ENCODE assay signal across 8 cellular contexts in genomic region chr10:929965-930364, GRCh38. TPM values are rescaled to one million over a fixed set of nuclear protein-coding genes. Genes with fewer than 3 reads are reported as not detected.
DNase-seq lines count a peak whose midpoint lies in the region; ATAC-seq, FAIRE-seq and TF ChIP-seq lines count a peak whose summit lies in the region.

No MANE protein-coding gene starts in this region.

- peaks cover 60% of the 10 kb centered on the region for H3K79me2 ChIP-seq in keratinocyte (ENCODE audit: control insufficient read depth, insufficient read depth, low read length)

- H3K27ac Mint-ChIP-seq in activated CD8-positive, alpha-beta T cell treated with anti-CD3 and anti-CD28 coated beads for 36 hours, result peak overlapping the region; percentile 93

- H3K4me3 Mint-ChIP-seq in activated CD8-positive, alpha-beta T cell treated with anti-CD3 and anti-CD28 coated beads for 36 hours, result peak overlapping the region; percentile 91

- H3K9me3 ChIP-seq in keratinocyte (ENCODE audit: control insufficient read depth, low read depth, low read length) (no peaks in the 10 kb centered on the region), thyroid gland (no peaks in the 10 kb centered on the region)

- no peak for TF ChIP-seq CTCF in GM12864 (IDR thresholded peaks at IDR 0.05; ENCODE audit: low read depth, low read length, missing control alignments)
- TF ChIP-seq CTCF in activated CD8-positive, alpha-beta T cell treated with anti-CD3 and anti-CD28 coated beads for 36 hours (IDR thresholded peaks at IDR 0.05), result no peak
- TF ChIP-seq CTCF in keratinocyte (optimal IDR thresholded peaks at IDR 0.05 in 1 of 3, IDR thresholded peaks at IDR 0.05 in 1 of 3, conservative IDR thresholded peaks at IDR 0.05 in 1 of 3; ENCODE audit: extremely low read depth in 1 of 3, insufficient read depth in 2 of 3, low read length in 3 of 3), result no peak
- TF ChIP-seq CTCF in thyroid gland (IDR thresholded peaks at IDR 0.05), result no peak

- H2AFZ ChIP-seq in keratinocyte (ENCODE audit: control insufficient read depth, low read length), result no peak overlapping the region

- peak overlapping the region; percentile 77 for H3K4me3 ChIP-seq in GM12864 (ENCODE audit: low read depth, low read length)
- peak overlapping the region; percentile 77 to 84 (median 84) for H3K4me3 ChIP-seq in keratinocyte (ENCODE audit: control insufficient read depth in 2 of 3, extremely low read depth in 1 of 3, insufficient read depth in 2 of 3, low read depth in 1 of 3, low read length in 3 of 3)
- H3K4me3 ChIP-seq in thyroid gland (replicated peaks in 1 of 3), result peak overlapping the region in 2 of 3 donors; percentile 57 to 84

- ATAC-seq in HG02885 (IDR thresholded peaks at IDR 0.05; ENCODE audit: poor library complexity, unreplicated experiment) (peak; percentile 27), HG03520 (IDR thresholded peaks at IDR 0.05; ENCODE audit: unreplicated experiment) (no peak)
- no peak for ATAC-seq in activated CD8-positive, alpha-beta T cell treated with anti-CD3 and anti-CD28 coated beads for 36 hours

- H3K36me3 ChIP-seq in keratinocyte (ENCODE audit: control insufficient read depth in 2 of 2, extremely low read depth in 1 of 2, insufficient read depth in 2 of 2, low read length in 2 of 2) (peaks cover 2 to 8% of the 10 kb centered on the region in 2 experiments), thyroid gland (no peaks in the 10 kb centered on the region)

- peaks cover 26% of the 10 kb centered on the region for H3K36me3 Mint-ChIP-seq in activated CD8-positive, alpha-beta T cell treated with anti-CD3 and anti-CD28 coated beads for 36 hours (ENCODE audit: low read depth)

- no peak for TF ChIP-seq POLR2A in thyroid gland (IDR thresholded peaks at IDR 0.05)

- FAIRE-seq in keratinocyte (lab: Jason Lieb, UNC), result no peak

- WGBS in thyroid gland, 2 donors, result 12 to 13% methylated on average over 4 of the region's 4 CpGs

- POLR2A ChIA-PET in activated CD8-positive, alpha-beta T cell treated with anti-CD3 and anti-CD28 coated beads for 36 hours (lab: Charles Lee), result interaction anchor here (1.0 to 4.6 kb wide), 5 partner anchors 14 to 119 kb away, joined by 3 to 23 read pairs (median 5); partner anchors contain the start of genes GTPBP4 and IDI1

- H3K4me1 ChIP-seq in keratinocyte (ENCODE audit: control insufficient read depth, extremely low read depth, insufficient read depth, low read length) (peaks cover 13% of the 10 kb centered on the region), thyroid gland (peaks cover 32 to 40% of the 10 kb centered on the region in 2 donors)

- peak overlapping the region; percentile 81 for H3K9ac ChIP-seq in keratinocyte (ENCODE audit: control insufficient read depth, extremely low read depth, insufficient read depth, low read length)

- CTCF ChIA-PET in activated CD8-positive, alpha-beta T cell treated with anti-CD3 and anti-CD28 coated beads for 36 hours (lab: Charles Lee), result interaction anchor here (0.7 to 1.7 kb wide), 2 partner anchors 38 to 144 kb away, joined by 3 read pairs; no protein-coding TSS in a partner anchor

- peaks cover 5% of the 10 kb centered on the region for H3K9me1 ChIP-seq in keratinocyte (ENCODE audit: control insufficient read depth, extremely low read depth, insufficient read depth, low read length)

- H3K9me3 Mint-ChIP-seq in activated CD8-positive, alpha-beta T cell treated with anti-CD3 and anti-CD28 coated beads for 36 hours, result no peaks in the 10 kb centered on the region

- DNase-seq in GM12864 (ENCODE audit: low read depth) (peak; percentile 58), keratinocyte (ENCODE audit: low read depth, low spot score) (no peak), thyroid gland (no peak), NCI-H146 (lab: John Stamatoyannopoulos, UW) (no peak)
- DNase-seq in activated CD8-positive, alpha-beta T cell treated with anti-CD3 and anti-CD28 coated beads for 36 hours, result no peak
- no peak for DNase-seq in stimulated activated naive CD4-positive, alpha-beta T cell treated with Interleukin-2 at 50 U/mL for 16 hours (lab: John Stamatoyannopoulos, UW)

- H3K27me3 Mint-ChIP-seq in activated CD8-positive, alpha-beta T cell treated with anti-CD3 and anti-CD28 coated beads for 36 hours, result no peaks in the 10 kb centered on the region

- intact Hi-C loops in activated CD8-positive, alpha-beta T cell treated with anti-CD3 and anti-CD28 coated beads for 36 hours (cut with micrococcal nuclease), result loop anchor here (5.0 kb wide), 1 partner anchor 122 kb away; no protein-coding TSS in a partner anchor
- intact Hi-C loops in thyroid gland (cut with DNase I), result loop anchor here (5.0 to 10.0 kb wide), 3 partner anchors 57 to 235 kb away; partner anchors contain the start of gene GTPBP4

- H4K20me1 ChIP-seq in keratinocyte (ENCODE audit: control insufficient read depth, extremely low read depth, insufficient read depth, low read length), result peaks cover 44% of the 10 kb centered on the region

- H3K4me2 ChIP-seq in keratinocyte (ENCODE audit: control insufficient read depth, extremely low read depth, insufficient read depth, low read depth, low read length), result peak overlapping the region; percentile 98

- peak overlapping the region; percentile 58 for H3K27ac ChIP-seq in keratinocyte (ENCODE audit: control insufficient read depth, insufficient read depth, low read length)
- peak overlapping the region; percentile 12 to 84 (median 78) for H3K27ac ChIP-seq in thyroid gland

- dilution Hi-C loops in keratinocyte (cut with MboI; ENCODE audit: extremely low pct_ligation_motif_present, low sequenced_read_pairs), result no loop called here

- H3K27me3 ChIP-seq in keratinocyte (ENCODE audit: control insufficient read depth, extremely low read depth, insufficient read depth, low read length) (no peaks in the 10 kb centered on the region), thyroid gland (no peaks in the 10 kb centered on the region)

- peaks cover 44% of the 10 kb centered on the region for H3K4me1 Mint-ChIP-seq in activated CD8-positive, alpha-beta T cell treated with anti-CD3 and anti-CD28 coated beads for 36 hours (ENCODE audit: low read depth)

RNA-seq across cellular contexts. Expression of gene LARP4B, which starts 1.5 kb away (rescaled TPM):
- total RNA-seq in activated CD8-positive, alpha-beta T cell treated with anti-CD3 and anti-CD28 coated beads for 36 hours, result 100 to 1,000 TPM; 101 to 104 TPM
- polyA plus RNA-seq in keratinocyte, result 34.6 to 46.0 TPM (median 39.4 TPM) in 3 replicates
- polyA plus RNA-seq in keratinocyte (2011; ENCODE audit: low read depth), result 31.2 TPM
- 22.4 and 26.9 TPM in 2 replicates for polyA plus RNA-seq in keratinocyte (2011; cell fraction: cytosol; rRNA removed)
- polyA plus RNA-seq in keratinocyte (2011; cell fraction: nucleus; rRNA removed), result 64.3 and 67.1 TPM in 2 replicates
- polyA plus RNA-seq in keratinocyte (2012; ENCODE audit: low replicate concordance), result 29.2 and 34.5 TPM in 2 replicates
- polyA minus RNA-seq in keratinocyte, result 58.2 to 83.7 TPM (median 71.4 TPM) in 3 replicates
- polyA minus RNA-seq in keratinocyte (2011; cell fraction: cytosol; rRNA and poly(A)+ RNA removed), result 55.8 TPM
- 71.9 and 117 TPM in 2 replicates for polyA minus RNA-seq in keratinocyte (2011; cell fraction: nucleus; rRNA and poly(A)+ RNA removed)
- total RNA-seq in thyroid gland, result 100 to 1,000 TPM in 1 of 4 donors, 10 to 100 TPM in 3; 68.6 to 113 (median 87.4) TPM

RNA-seq across cellular contexts. Expression of gene GTPBP4, which starts 58.3 kb away (rescaled TPM):
- total RNA-seq in activated CD8-positive, alpha-beta T cell treated with anti-CD3 and anti-CD28 coated beads for 36 hours, result 100 to 1,000 TPM; 119 to 128 TPM
- 41.0 to 70.4 TPM (median 62.8 TPM) in 3 replicates for polyA plus RNA-seq in keratinocyte
- polyA plus RNA-seq in keratinocyte (2011; ENCODE audit: low read depth), result 132 TPM
- polyA plus RNA-seq in keratinocyte (2011; cell fraction: cytosol; rRNA removed), result 41.2 and 43.4 TPM in 2 replicates
- 88.6 and 121 TPM in 2 replicates for polyA plus RNA-seq in keratinocyte (2011; cell fraction: nucleus; rRNA removed)
- 54.1 and 71.1 TPM in 2 replicates for polyA plus RNA-seq in keratinocyte (2012; ENCODE audit: low replicate concordance)
- polyA minus RNA-seq in keratinocyte, result 34.9 to 50.1 TPM (median 48.9 TPM) in 3 replicates
- 12.9 TPM for polyA minus RNA-seq in keratinocyte (2011; cell fraction: cytosol; rRNA and poly(A)+ RNA removed)
- 27.1 and 40.7 TPM in 2 replicates for polyA minus RNA-seq in keratinocyte (2011; cell fraction: nucleus; rRNA and poly(A)+ RNA removed)
- 10 to 100 TPM; 12.0 to 24.6 (median 19.8) TPM for total RNA-seq in thyroid gland

Comparison
In these comparisons a context has a peak if more than half of its experiments do, and no peak if none do; other contexts are left out.
1. RNA of gene GTPBP4, which starts 58.3 kb away (total RNA-seq): 119 to 128 TPM in activated CD8-positive, alpha-beta T cell treated with anti-CD3 and anti-CD28 coated beads for 36 hours; 12.0 to 24.6 TPM in thyroid gland; every median in the first group is over 4 times any median in the second.
2. Peak in every context shown above with its lines, with median percentiles within 50 percentile points of each other: H3K4me3 ChIP-seq.